In the genomic region with DNA sequence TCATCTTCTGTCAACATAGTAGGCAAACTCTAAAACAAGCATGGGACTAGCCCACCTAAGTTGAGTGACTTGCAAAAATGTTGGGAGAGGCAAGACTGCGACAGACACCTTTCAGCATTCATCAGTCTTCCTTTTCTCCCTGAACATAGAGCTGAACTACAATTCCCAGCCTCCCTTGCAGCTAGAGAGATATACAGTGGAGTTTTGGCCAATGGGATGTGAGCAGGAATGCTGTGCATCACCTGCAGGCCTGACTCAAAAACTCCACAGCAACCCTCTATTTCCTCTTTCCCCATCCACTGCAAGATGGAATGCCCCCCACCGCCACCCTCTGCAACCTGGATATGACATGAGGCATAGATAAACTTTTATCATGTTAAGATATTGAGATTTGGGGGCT, we compare ENCODE assay signal across 2 cellular contexts.
TF ChIP-seq lines count a peak whose summit lies in the region.

No MANE protein-coding gene starts in this region.

TF ChIP-seq in WTC11, 78 proteins besides CTCF, POLR2A, EP300 and RAD21:
- TF ChIP-seq, protein P1, sequence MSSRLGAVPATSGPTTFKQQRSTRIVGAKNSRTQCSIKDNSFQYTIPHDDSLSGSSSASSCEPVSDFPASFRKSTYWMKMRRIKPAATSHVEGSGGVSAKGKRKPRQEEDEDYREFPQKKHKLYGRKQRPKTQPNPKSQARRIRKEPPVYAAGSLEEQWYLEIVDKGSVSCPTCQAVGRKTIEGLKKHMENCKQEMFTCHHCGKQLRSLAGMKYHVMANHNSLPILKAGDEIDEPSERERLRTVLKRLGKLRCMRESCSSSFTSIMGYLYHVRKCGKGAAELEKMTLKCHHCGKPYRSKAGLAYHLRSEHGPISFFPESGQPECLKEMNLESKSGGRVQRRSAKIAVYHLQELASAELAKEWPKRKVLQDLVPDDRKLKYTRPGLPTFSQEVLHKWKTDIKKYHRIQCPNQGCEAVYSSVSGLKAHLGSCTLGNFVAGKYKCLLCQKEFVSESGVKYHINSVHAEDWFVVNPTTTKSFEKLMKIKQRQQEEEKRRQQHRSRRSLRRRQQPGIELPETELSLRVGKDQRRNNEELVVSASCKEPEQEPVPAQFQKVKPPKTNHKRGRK (CRISPR knock-in tag; IDR thresholded peaks at IDR 0.05; ENCODE audit: borderline replicate concordance) = no peak
- TF ChIP-seq NR3C1 (CRISPR knock-in tag; conservative IDR thresholded peaks at IDR 0.05; ENCODE audit: low read depth) = no peak
- TF ChIP-seq TP53 (CRISPR knock-in tag; IDR thresholded peaks at IDR 0.05) = no peak
- no peak for TF ChIP-seq ZNF416 (CRISPR knock-in tag; IDR thresholded peaks at IDR 0.05)
- no peak for TF ChIP-seq FOXP1 (CRISPR knock-in tag; IDR thresholded peaks at IDR 0.05; ENCODE audit: borderline replicate concordance)
- TF ChIP-seq, protein P2, sequence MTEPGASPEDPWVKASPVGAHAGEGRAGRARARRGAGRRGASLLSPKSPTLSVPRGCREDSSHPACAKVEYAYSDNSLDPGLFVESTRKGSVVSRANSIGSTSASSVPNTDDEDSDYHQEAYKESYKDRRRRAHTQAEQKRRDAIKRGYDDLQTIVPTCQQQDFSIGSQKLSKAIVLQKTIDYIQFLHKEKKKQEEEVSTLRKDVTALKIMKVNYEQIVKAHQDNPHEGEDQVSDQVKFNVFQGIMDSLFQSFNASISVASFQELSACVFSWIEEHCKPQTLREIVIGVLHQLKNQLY (CRISPR knock-in tag; IDR thresholded peaks at IDR 0.05) = no peak
- no peak for TF ChIP-seq JAZF1 (CRISPR knock-in tag; IDR thresholded peaks at IDR 0.05)
- no peak for TF ChIP-seq RELA (CRISPR knock-in tag; IDR thresholded peaks at IDR 0.05; ENCODE audit: borderline replicate concordance)
- no peak for TF ChIP-seq NR1H2 (CRISPR knock-in tag; IDR thresholded peaks at IDR 0.05)
- TF ChIP-seq, protein P3, sequence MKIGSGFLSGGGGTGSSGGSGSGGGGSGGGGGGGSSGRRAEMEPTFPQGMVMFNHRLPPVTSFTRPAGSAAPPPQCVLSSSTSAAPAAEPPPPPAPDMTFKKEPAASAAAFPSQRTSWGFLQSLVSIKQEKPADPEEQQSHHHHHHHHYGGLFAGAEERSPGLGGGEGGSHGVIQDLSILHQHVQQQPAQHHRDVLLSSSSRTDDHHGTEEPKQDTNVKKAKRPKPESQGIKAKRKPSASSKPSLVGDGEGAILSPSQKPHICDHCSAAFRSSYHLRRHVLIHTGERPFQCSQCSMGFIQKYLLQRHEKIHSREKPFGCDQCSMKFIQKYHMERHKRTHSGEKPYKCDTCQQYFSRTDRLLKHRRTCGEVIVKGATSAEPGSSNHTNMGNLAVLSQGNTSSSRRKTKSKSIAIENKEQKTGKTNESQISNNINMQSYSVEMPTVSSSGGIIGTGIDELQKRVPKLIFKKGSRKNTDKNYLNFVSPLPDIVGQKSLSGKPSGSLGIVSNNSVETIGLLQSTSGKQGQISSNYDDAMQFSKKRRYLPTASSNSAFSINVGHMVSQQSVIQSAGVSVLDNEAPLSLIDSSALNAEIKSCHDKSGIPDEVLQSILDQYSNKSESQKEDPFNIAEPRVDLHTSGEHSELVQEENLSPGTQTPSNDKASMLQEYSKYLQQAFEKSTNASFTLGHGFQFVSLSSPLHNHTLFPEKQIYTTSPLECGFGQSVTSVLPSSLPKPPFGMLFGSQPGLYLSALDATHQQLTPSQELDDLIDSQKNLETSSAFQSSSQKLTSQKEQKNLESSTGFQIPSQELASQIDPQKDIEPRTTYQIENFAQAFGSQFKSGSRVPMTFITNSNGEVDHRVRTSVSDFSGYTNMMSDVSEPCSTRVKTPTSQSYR (CRISPR knock-in tag; IDR thresholded peaks at IDR 0.05) = no peak
- TF ChIP-seq, protein P4, sequence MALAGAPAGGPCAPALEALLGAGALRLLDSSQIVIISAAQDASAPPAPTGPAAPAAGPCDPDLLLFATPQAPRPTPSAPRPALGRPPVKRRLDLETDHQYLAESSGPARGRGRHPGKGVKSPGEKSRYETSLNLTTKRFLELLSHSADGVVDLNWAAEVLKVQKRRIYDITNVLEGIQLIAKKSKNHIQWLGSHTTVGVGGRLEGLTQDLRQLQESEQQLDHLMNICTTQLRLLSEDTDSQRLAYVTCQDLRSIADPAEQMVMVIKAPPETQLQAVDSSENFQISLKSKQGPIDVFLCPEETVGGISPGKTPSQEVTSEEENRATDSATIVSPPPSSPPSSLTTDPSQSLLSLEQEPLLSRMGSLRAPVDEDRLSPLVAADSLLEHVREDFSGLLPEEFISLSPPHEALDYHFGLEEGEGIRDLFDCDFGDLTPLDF (CRISPR knock-in tag; IDR thresholded peaks at IDR 0.05) = no peak
- TF ChIP-seq, protein P5, sequence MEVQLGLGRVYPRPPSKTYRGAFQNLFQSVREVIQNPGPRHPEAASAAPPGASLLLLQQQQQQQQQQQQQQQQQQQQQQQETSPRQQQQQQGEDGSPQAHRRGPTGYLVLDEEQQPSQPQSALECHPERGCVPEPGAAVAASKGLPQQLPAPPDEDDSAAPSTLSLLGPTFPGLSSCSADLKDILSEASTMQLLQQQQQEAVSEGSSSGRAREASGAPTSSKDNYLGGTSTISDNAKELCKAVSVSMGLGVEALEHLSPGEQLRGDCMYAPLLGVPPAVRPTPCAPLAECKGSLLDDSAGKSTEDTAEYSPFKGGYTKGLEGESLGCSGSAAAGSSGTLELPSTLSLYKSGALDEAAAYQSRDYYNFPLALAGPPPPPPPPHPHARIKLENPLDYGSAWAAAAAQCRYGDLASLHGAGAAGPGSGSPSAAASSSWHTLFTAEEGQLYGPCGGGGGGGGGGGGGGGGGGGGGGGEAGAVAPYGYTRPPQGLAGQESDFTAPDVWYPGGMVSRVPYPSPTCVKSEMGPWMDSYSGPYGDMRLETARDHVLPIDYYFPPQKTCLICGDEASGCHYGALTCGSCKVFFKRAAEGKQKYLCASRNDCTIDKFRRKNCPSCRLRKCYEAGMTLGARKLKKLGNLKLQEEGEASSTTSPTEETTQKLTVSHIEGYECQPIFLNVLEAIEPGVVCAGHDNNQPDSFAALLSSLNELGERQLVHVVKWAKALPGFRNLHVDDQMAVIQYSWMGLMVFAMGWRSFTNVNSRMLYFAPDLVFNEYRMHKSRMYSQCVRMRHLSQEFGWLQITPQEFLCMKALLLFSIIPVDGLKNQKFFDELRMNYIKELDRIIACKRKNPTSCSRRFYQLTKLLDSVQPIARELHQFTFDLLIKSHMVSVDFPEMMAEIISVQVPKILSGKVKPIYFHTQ (CRISPR knock-in tag; IDR thresholded peaks at IDR 0.05) = no peak
- TF ChIP-seq NFYB (CRISPR knock-in tag; conservative IDR thresholded peaks at IDR 0.05; ENCODE audit: low read depth) = no peak
- TF ChIP-seq MYBL2 (CRISPR knock-in tag; IDR thresholded peaks at IDR 0.05) = no peak
- TF ChIP-seq, protein P6, sequence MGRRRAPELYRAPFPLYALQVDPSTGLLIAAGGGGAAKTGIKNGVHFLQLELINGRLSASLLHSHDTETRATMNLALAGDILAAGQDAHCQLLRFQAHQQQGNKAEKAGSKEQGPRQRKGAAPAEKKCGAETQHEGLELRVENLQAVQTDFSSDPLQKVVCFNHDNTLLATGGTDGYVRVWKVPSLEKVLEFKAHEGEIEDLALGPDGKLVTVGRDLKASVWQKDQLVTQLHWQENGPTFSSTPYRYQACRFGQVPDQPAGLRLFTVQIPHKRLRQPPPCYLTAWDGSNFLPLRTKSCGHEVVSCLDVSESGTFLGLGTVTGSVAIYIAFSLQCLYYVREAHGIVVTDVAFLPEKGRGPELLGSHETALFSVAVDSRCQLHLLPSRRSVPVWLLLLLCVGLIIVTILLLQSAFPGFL (CRISPR knock-in tag; IDR thresholded peaks at IDR 0.05; ENCODE audit: borderline replicate concordance) = no peak
- no peak for TF ChIP-seq JUN (CRISPR knock-in tag; IDR thresholded peaks at IDR 0.05)

TF ChIP-seq in SK-N-SH treated with all-trans-retinoic acid at 6 μM for 48 hours, 23 proteins besides CTCF, POLR2A, EP300 and RAD21 (continued from another document):
- TF ChIP-seq, protein P7, sequence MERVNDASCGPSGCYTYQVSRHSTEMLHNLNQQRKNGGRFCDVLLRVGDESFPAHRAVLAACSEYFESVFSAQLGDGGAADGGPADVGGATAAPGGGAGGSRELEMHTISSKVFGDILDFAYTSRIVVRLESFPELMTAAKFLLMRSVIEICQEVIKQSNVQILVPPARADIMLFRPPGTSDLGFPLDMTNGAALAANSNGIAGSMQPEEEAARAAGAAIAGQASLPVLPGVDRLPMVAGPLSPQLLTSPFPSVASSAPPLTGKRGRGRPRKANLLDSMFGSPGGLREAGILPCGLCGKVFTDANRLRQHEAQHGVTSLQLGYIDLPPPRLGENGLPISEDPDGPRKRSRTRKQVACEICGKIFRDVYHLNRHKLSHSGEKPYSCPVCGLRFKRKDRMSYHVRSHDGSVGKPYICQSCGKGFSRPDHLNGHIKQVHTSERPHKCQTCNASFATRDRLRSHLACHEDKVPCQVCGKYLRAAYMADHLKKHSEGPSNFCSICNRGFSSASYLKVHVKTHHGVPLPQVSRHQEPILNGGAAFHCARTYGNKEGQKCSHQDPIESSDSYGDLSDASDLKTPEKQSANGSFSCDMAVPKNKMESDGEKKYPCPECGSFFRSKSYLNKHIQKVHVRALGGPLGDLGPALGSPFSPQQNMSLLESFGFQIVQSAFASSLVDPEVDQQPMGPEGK (CRISPR knock-in tag; IDR thresholded peaks at IDR 0.05; ENCODE audit: borderline replicate concordance) = no peak
